13 cellular contexts compared by ENCODE assay signal in genomic region chr15:29092376-29093064, GRCh38.
"Had no signal": no experiment of that assay in that cellular context is flagged by ENCODE, and none has a peak within 500 bp of the region (broad histone marks: within the 10 kb centered on the region; RNA-seq: fewer than 3 reads in every experiment).

No MANE protein-coding gene starts in this region.

- H3K27ac ChIP-seq: ovary, VCaP had no signal

- H3K9me3 ChIP-seq: ovary had no signal

- DNase-seq: activated CD4-positive, alpha-beta T cell treated with anti-CD3 and anti-CD28 coated beads for 36 hours; activated naive CD4-positive, alpha-beta T cell treated with Interleukin-2 at 50 U/mL for 16 hours; amniotic stem cell; effector CD4-positive, alpha-beta T cell; foreskin melanocyte; left ventricle myocardium superior; mesendoderm; ovary; small intestine had no signal

- H3K36me3 ChIP-seq: ovary had no signal

- H3K27me3 ChIP-seq: ovary had no signal

- FAIRE-seq: colon, keratinocyte, small intestine had no signal

- ATAC-seq: activated CD4-positive, alpha-beta T cell treated with anti-CD3 and anti-CD28 coated beads for 36 hours; left ventricle myocardium superior; stimulated activated memory B cell treated with anti-CD40 and anti-IgM and Interleukin-4, amounts not matched to agents 10 μg/mL and 1 μg/mL and 100 μg/mL, for 72 hours had no signal

- H3K4me3 ChIP-seq: ovary had no signal
